In genomic region chr11:44286268-44286880, GRCh38 we compare ENCODE assay signal across 9 cellular contexts. TPM values are rescaled to one million over a fixed set of nuclear protein-coding genes. Genes with fewer than 3 reads are reported as not detected.
DNase-seq lines count a peak whose midpoint lies in the region; ATAC-seq and TF ChIP-seq lines count a peak whose summit lies in the region.
"Had no signal": no experiment of that assay in that cellular context is flagged by ENCODE, and none has a peak within 500 bp of the region (broad histone marks: within the 10 kb centered on the region; RNA-seq: fewer than 3 reads in every experiment).

No MANE protein-coding gene starts in this region.

- no peak overlapping the region for H2BK15ac ChIP-seq in H9 (ENCODE audit: low read depth, low read length)

- no peaks in the 10 kb centered on the region for H3K23me2 ChIP-seq in H9 (ENCODE audit: insufficient read length, low read depth, low read length, poor library complexity, severe bottlenecking)

- H3K27me3 Mint-ChIP-seq in Caco-2 (ENCODE audit: insufficient read depth, unreplicated experiment) (no peaks in the 10 kb centered on the region), H9 (ENCODE audit: low read depth) (peaks cover 16% of the 10 kb centered on the region), mesothelial cell of epicardium (ENCODE audit: low read depth) (no peaks in the 10 kb centered on the region)

- H3K36me3 Mint-ChIP-seq in Caco-2 (ENCODE audit: insufficient read depth, unreplicated experiment) (no peaks in the 10 kb centered on the region), H9 (ENCODE audit: insufficient read depth in 1 of 3, low read depth in 3 of 3) (no peaks in the 10 kb centered on the region), mesothelial cell of epicardium (no peaks in the 10 kb centered on the region)

- BruUV-seq in Caco-2 (replicated peaks; lab: Mats Ljungman, UMichigan), result no TSS peak

- H3K4me1 ChIP-seq in Caco-2 (peaks cover 18% of the 10 kb centered on the region), H9 (ENCODE audit: insufficient read depth, low read length) (no peaks in the 10 kb centered on the region; the same call in 1 of the 2 replicates)

- H3K23ac ChIP-seq in H9 (ENCODE audit: insufficient read length, low read depth, low read length), result no peak overlapping the region

- H3K14ac ChIP-seq in H9 (ENCODE audit: insufficient read depth, low read length), result no peak overlapping the region

- H4K5ac ChIP-seq in H9 (ENCODE audit: insufficient read length, low read depth, low read length), result no peak overlapping the region

- H2AFZ ChIP-seq in H9 (ENCODE audit: low read length), result no peak overlapping the region

- H2AK5ac ChIP-seq in H9 (ENCODE audit: insufficient read length, low read length), result no peak overlapping the region

- no peak overlapping the region for H3K4me3 Mint-ChIP-seq in Caco-2 (ENCODE audit: unreplicated experiment)
- no peak overlapping the region for H3K4me3 Mint-ChIP-seq in H9
- H3K4me3 Mint-ChIP-seq in mesothelial cell of epicardium, result no peak overlapping the region

- no peak overlapping the region for H2BK20ac ChIP-seq in H9 (ENCODE audit: low read depth, low read length, poor library complexity, severe bottlenecking)

- no peak overlapping the region for H3K56ac ChIP-seq in H9 (ENCODE audit: insufficient read length, low read depth, low read length)

- H3K9me3 ChIP-seq in Caco-2 (no peaks in the 10 kb centered on the region), H9 (ENCODE audit: control insufficient read depth, low read depth, low read length) (no peaks in the 10 kb centered on the region)

- no peak overlapping the region for H3K9ac ChIP-seq in H9 (ENCODE audit: extremely low read depth, insufficient read length, low read length)

- no peaks in the 10 kb centered on the region for H4K20me1 ChIP-seq in H9 (ENCODE audit: control insufficient read depth, insufficient read depth, insufficient read length)

- no peaks in the 10 kb centered on the region for H3K79me2 ChIP-seq in H9 (ENCODE audit: insufficient read depth, low read length)

- no peaks in the 10 kb centered on the region for H3K36me3 ChIP-seq in Caco-2 (ENCODE audit: control insufficient read depth, insufficient read depth, low read length)

- TF ChIP-seq CTCF in Caco-2 (IDR thresholded peaks at IDR 0.05; ENCODE audit: insufficient read depth in 1 of 2, low read depth in 1 of 2, low read length in 1 of 2, severe bottlenecking in 1 of 2, unreplicated experiment in 1 of 2), result peak; percentile 92 to 93
- TF ChIP-seq CTCF in H9 (conservative IDR thresholded peaks at IDR 0.05), result peak; percentile 99
- peak; percentile 53 to 95 (median 89) for TF ChIP-seq CTCF in dorsolateral prefrontal cortex (IDR thresholded peaks at IDR 0.05 in 54 of 56, conservative IDR thresholded peaks at IDR 0.05 in 2 of 56; ENCODE audit: low read depth in 1 of 56, partially characterized antibody in 56 of 56)
- TF ChIP-seq CTCF in mesothelial cell of epicardium (IDR thresholded peaks at IDR 0.05; ENCODE audit: unreplicated experiment), result peak; percentile 95

- no peak overlapping the region for H2BK12ac ChIP-seq in H9 (ENCODE audit: insufficient read length, low read depth, low read length)

- no peak overlapping the region for H2BK120ac ChIP-seq in H9 (ENCODE audit: low read depth, low read length, poor library complexity, severe bottlenecking)

- H3K27ac ChIP-seq in H9 (ENCODE audit: insufficient read length, low read depth, low read length), result no peak overlapping the region
- H3K27ac ChIP-seq in dorsolateral prefrontal cortex, result no peak overlapping the region

- H3T11ph ChIP-seq in H9 (ENCODE audit: low read length), result no peak overlapping the region

- H3K18ac ChIP-seq in H9 (ENCODE audit: insufficient read length, low read depth, low read length), result peak overlapping the region; percentile 5

- H3K27me3 ChIP-seq in Caco-2 (replicated peaks; ENCODE audit: control insufficient read depth, insufficient read depth, low read length), result no peaks in the 10 kb centered on the region
- H3K27me3 ChIP-seq in H9 (ENCODE audit: insufficient read depth, low read length), result no peaks in the 10 kb centered on the region
- peaks cover 0 to 9% (median 0%) of the 10 kb centered on the region in 45 donors for H3K27me3 ChIP-seq in dorsolateral prefrontal cortex

- CTCF ChIA-PET in Caco-2 (lab: Charles Lee), result interaction anchor here (0.6 to 1.6 kb wide), 8 partner anchors 21 to 231 kb away, joined by 3 to 9 read pairs (median 4); no protein-coding TSS in a partner anchor

- H4K8ac ChIP-seq in H9 (replicated peaks; ENCODE audit: insufficient read length, low read depth, low read length), result no peak overlapping the region

- no peak overlapping the region for H4K91ac ChIP-seq in H9 (ENCODE audit: insufficient read length, low read depth, low read length)

- POLR2A ChIA-PET in Caco-2 (lab: Charles Lee), result interaction anchor here (0.8 kb wide), 1 partner anchor 60 kb away, joined by 5 read pairs; no protein-coding TSS in a partner anchor

- no peak for ATAC-seq in stimulated activated naive CD8-positive, alpha-beta T cell treated with anti-CD3 and anti-CD28 coated beads, Interleukin-15, Interleukin-2, amounts not matched to agents 100 U/mL and 50 U/mL, for 24 hours
- no peak for ATAC-seq in HG02763 (IDR thresholded peaks at IDR 0.05; ENCODE audit: unreplicated experiment)

- no CpG with 5 or more reads among the region's 10 CpGs for WGBS in H9 (ENCODE audit: extremely low coverage, insufficient read length, low lambda C conversion rate)

- intact Hi-C loops in Caco-2 (cut with micrococcal nuclease; ENCODE audit: unreplicated experiment), result loop anchor here (1.0 kb wide), 1 partner anchor 252 kb away; no protein-coding TSS in a partner anchor
- intact Hi-C loops in dorsolateral prefrontal cortex (cut with DNase I), result loop anchor here in 1 of 2 donors (2.0 to 10.0 kb wide), 3 partner anchors 152 to 628 kb away; no protein-coding TSS in a partner anchor

- H3K4me2 ChIP-seq in H9 (ENCODE audit: insufficient read depth, insufficient read length, low read length), result no peak overlapping the region

- H3K9me3 Mint-ChIP-seq in Caco-2 (ENCODE audit: unreplicated experiment) (peaks cover under 1% of the 10 kb centered on the region), H9 (no peaks in the 10 kb centered on the region), mesothelial cell of epicardium (no peaks in the 10 kb centered on the region)

- H3K4me3 ChIP-seq in Caco-2 (ENCODE audit: low read depth, low read length), result no peak overlapping the region
- H3K4me3 ChIP-seq in dorsolateral prefrontal cortex, result no peak overlapping the region

- H2BK5ac ChIP-seq in H9 (ENCODE audit: insufficient read length, low read length), result no peak overlapping the region

- no peaks in the 10 kb centered on the region for H3K79me1 ChIP-seq in H9 (ENCODE audit: insufficient read depth, low read depth, low read length, poor library complexity, severe bottlenecking)

- H3K4me1 Mint-ChIP-seq in Caco-2 (ENCODE audit: low read depth, unreplicated experiment) (peaks cover 17% of the 10 kb centered on the region), H9 (peaks cover 13 to 30% of the 10 kb centered on the region in 2 experiments), mesothelial cell of epicardium (peaks cover 15% of the 10 kb centered on the region)

- DNase-seq in Caco-2 (peak; percentile 56), H9 (peak; percentile 87), NCI-H345 (lab: John Stamatoyannopoulos, UW) (peak; percentile 56), dorsolateral prefrontal cortex (peak in 4 of 10 donors; percentile 13 to 54 (median 25)), mesothelial cell of epicardium (ENCODE audit: low spot score in 2 of 2, unreplicated experiment in 2 of 2) (no peak)
- peak; percentile 32 to 50 for DNase-seq in activated CD4-positive, alpha-beta T cell treated with anti-CD3 and anti-CD28 coated beads for 4 hours
- DNase-seq in stimulated activated naive CD8-positive, alpha-beta T cell treated with anti-CD3 and anti-CD28 coated beads, Interleukin-15, Interleukin-2, amounts not matched to agents 100 U/mL and 50 U/mL, for 24 hours, result peak; percentile 67

- peak overlapping the region; percentile 73 for H3K27ac Mint-ChIP-seq in Caco-2 (ENCODE audit: unreplicated experiment)
- no peak overlapping the region for H3K27ac Mint-ChIP-seq in H9
- no peak overlapping the region for H3K27ac Mint-ChIP-seq in mesothelial cell of epicardium

- no peak overlapping the region for H3K4ac ChIP-seq in H9 (ENCODE audit: low read depth, low read length)

RNA-seq across cellular contexts. Expression of gene ALX4, which starts 23.6 kb away (rescaled TPM):
- 0.05 TPM in 1 of 2 replicates, not detected in the other for total RNA-seq in Caco-2 (2022)
- not detected in 2 replicates for total RNA-seq in H9 (2021)
- 1 to 10 TPM in 7 of 120 experiments, under 1 TPM in 83, not detected in 30; 0.06 to 2.1 (median 0.25) TPM for total RNA-seq in dorsolateral prefrontal cortex
- 5.5 to 6.4 TPM (median 5.5 TPM) in 3 replicates for total RNA-seq in mesothelial cell of epicardium
- total RNA-seq: T-helper 1 cell treated with Interleukin-12 subunit alpha and Interleukin-12 subunit beta and Interleukin-4 antibody, amounts not matched to agents 30 ng/mL and 1 ng/mL, for 36 hours had no signal

Comparison
In these comparisons a context has a peak if more than half of its experiments do, and no peak if none do; other contexts are left out.
1. DNase-seq: peak in Caco-2 (2 of 2), H9 (single experiment), NCI-H345 (single experiment), activated CD4-positive, alpha-beta T cell treated with anti-CD3 and anti-CD28 coated beads for 4 hours (2 of 2) and stimulated activated naive CD8-positive, alpha-beta T cell treated with anti-CD3 and anti-CD28 coated beads, Interleukin-15, Interleukin-2, amounts not matched to agents 100 U/mL and 50 U/mL, for 24 hours (single experiment); none in mesothelial cell of epicardium (0 of 2).
2. Peak in every context shown above with its lines, with median percentiles within 50 percentile points of each other: CTCF ChIP-seq.